Comparison of ENCODE assay signal across 17 cellular contexts in genomic region chr17:63222655-63223054, GRCh38.
DNase-seq lines count a peak whose midpoint lies in the region; ATAC-seq and TF ChIP-seq lines count a peak whose summit lies in the region.
"Had no signal": no experiment of that assay in that cellular context is flagged by ENCODE, and none has a peak within 500 bp of the region (broad histone marks: within the 10 kb centered on the region; RNA-seq: fewer than 3 reads in every experiment).

No MANE protein-coding gene starts in this region.

- H3K4me1 ChIP-seq in neuronal stem cell (ENCODE audit: control insufficient read depth in 2 of 2, insufficient read depth in 1 of 2, low read depth in 1 of 2, low read length in 2 of 2) (no peaks in the 10 kb centered on the region), Peyer's patch (no peaks in the 10 kb centered on the region)
- H3K4me1 ChIP-seq: vagina had no signal

- no peak overlapping the region for H2BK5ac ChIP-seq in neuronal stem cell (ENCODE audit: low read length)

- H3K4me3 Mint-ChIP-seq in activated CD4-positive, alpha-beta T cell treated with anti-CD3 and anti-CD28 coated beads for 36 hours = no peak overlapping the region
- H3K4me3 Mint-ChIP-seq: activated naive CD4-positive, alpha-beta T cell treated with anti-CD3 and anti-CD28 coated beads, Interleukin-2, amount 50 U/mL, for 24 hours; H9; natural killer cell; WTC11 had no signal

- H3K9me3 ChIP-seq in neuronal stem cell (replicated peaks in 1 of 2; ENCODE audit: control insufficient read depth in 2 of 2, insufficient read depth in 1 of 2, low read depth in 1 of 2, low read length in 2 of 2) (peaks cover 0 to 7% of the 10 kb centered on the region in 2 donors), Peyer's patch (no peaks in the 10 kb centered on the region)
- H3K9me3 ChIP-seq: SK-N-SH, vagina had no signal

- no peak overlapping the region for H3K27ac Mint-ChIP-seq in activated CD4-positive, alpha-beta T cell treated with anti-CD3 and anti-CD28 coated beads for 36 hours
- H3K27ac Mint-ChIP-seq: activated naive CD4-positive, alpha-beta T cell treated with anti-CD3 and anti-CD28 coated beads, Interleukin-2, amount 50 U/mL, for 24 hours; H9; natural killer cell; WTC11 had no signal

- H3K79me1 ChIP-seq in neuronal stem cell (ENCODE audit: low read depth, low read length) = no peaks in the 10 kb centered on the region

- no CpG with 5 or more reads among the region's 1 CpG for WGBS in neuronal stem cell (ENCODE audit: extremely low coverage in 2 of 2, insufficient read length in 2 of 2, insufficient replicate concordance in 1 of 2), 2 donors

- peaks cover 3% of the 10 kb centered on the region for H3K4me1 Mint-ChIP-seq in activated CD4-positive, alpha-beta T cell treated with anti-CD3 and anti-CD28 coated beads for 36 hours
- H3K4me1 Mint-ChIP-seq: activated naive CD4-positive, alpha-beta T cell treated with anti-CD3 and anti-CD28 coated beads, Interleukin-2, amount 50 U/mL, for 24 hours; H9; natural killer cell; WTC11 had no signal

- intact Hi-C loops in activated CD4-positive, alpha-beta T cell treated with anti-CD3 and anti-CD28 coated beads for 36 hours (cut with DNase I, micrococcal nuclease) = no loop called here

- H3K36me3 ChIP-seq in neuronal stem cell (replicated peaks in 1 of 2; ENCODE audit: control insufficient read depth in 2 of 2, insufficient read depth in 2 of 2, low read length in 2 of 2) = peaks cover 0 to 37% of the 10 kb centered on the region in 2 donors
- H3K36me3 ChIP-seq in Peyer's patch = no peaks in the 10 kb centered on the region
- H3K36me3 ChIP-seq: vagina had no signal

- no peaks in the 10 kb centered on the region for H3K27me3 ChIP-seq in neuronal stem cell (ENCODE audit: control insufficient read depth in 3 of 3, insufficient read depth in 3 of 3, low read depth in 1 of 3, low read length in 3 of 3)
- no peaks in the 10 kb centered on the region for H3K27me3 ChIP-seq in Peyer's patch
- H3K27me3 ChIP-seq: vagina had no signal

- no peak overlapping the region for H2AK5ac ChIP-seq in neuronal stem cell (ENCODE audit: low read depth, low read length)

- no peak overlapping the region for H2BK15ac ChIP-seq in neuronal stem cell (ENCODE audit: low read length)

- no peak overlapping the region for H2AFZ ChIP-seq in neuronal stem cell (ENCODE audit: low read length)

- ATAC-seq in activated CD4-positive, alpha-beta T cell treated with anti-CD3 and anti-CD28 coated beads for 36 hours = peak; percentile 69
- ATAC-seq: left colon, natural killer cell, WTC11 had no signal

- CTCF ChIA-PET in activated CD4-positive, alpha-beta T cell treated with anti-CD3 and anti-CD28 coated beads for 36 hours (lab: Charles Lee) = no interaction called here

- no peak overlapping the region for H2BK12ac ChIP-seq in neuronal stem cell (ENCODE audit: low read length)

- H3K27me3 Mint-ChIP-seq in activated CD4-positive, alpha-beta T cell treated with anti-CD3 and anti-CD28 coated beads for 36 hours = no peaks in the 10 kb centered on the region
- H3K27me3 Mint-ChIP-seq: activated naive CD4-positive, alpha-beta T cell treated with anti-CD3 and anti-CD28 coated beads, Interleukin-2, amount 50 U/mL, for 24 hours had no signal

- POLR2A ChIA-PET in activated CD4-positive, alpha-beta T cell treated with anti-CD3 and anti-CD28 coated beads for 36 hours (lab: Charles Lee) = no interaction called here

- no peak overlapping the region for H3K4me3 ChIP-seq in cardiac fibroblast (replicated peaks in 1 of 2; ENCODE audit: low read depth in 2 of 2, low read length in 2 of 2)
- H3K4me3 ChIP-seq in neuronal stem cell (ENCODE audit: low read length in 2 of 2) = no peak overlapping the region
- H3K4me3 ChIP-seq in Peyer's patch = no peak overlapping the region
- H3K4me3 ChIP-seq: vagina had no signal

- H2BK120ac ChIP-seq in neuronal stem cell (ENCODE audit: low read depth, low read length) = no peak overlapping the region

- no peak for TF ChIP-seq CTCF in cardiac fibroblast (IDR thresholded peaks at IDR 0.05; ENCODE audit: low read depth, low read length)
- TF ChIP-seq CTCF in Peyer's patch (IDR thresholded peaks at IDR 0.05) = no peak

- no peak overlapping the region for H3K9ac ChIP-seq in neuronal stem cell (ENCODE audit: low read depth, low read length, poor library complexity)
- H3K9ac ChIP-seq: SK-N-SH had no signal

- peaks cover 4% of the 10 kb centered on the region for H3K9me3 Mint-ChIP-seq in activated CD4-positive, alpha-beta T cell treated with anti-CD3 and anti-CD28 coated beads for 36 hours (ENCODE audit: low read depth)
- H3K9me3 Mint-ChIP-seq: H9, natural killer cell had no signal

- no peak overlapping the region for H3K4ac ChIP-seq in neuronal stem cell (ENCODE audit: low read length)

- peaks cover 2% of the 10 kb centered on the region for H3K36me3 Mint-ChIP-seq in activated CD4-positive, alpha-beta T cell treated with anti-CD3 and anti-CD28 coated beads for 36 hours (ENCODE audit: low read depth)
- H3K36me3 Mint-ChIP-seq: natural killer cell, WTC11 had no signal

- no peak for TF ChIP-seq POLR2A in Peyer's patch (IDR thresholded peaks at IDR 0.05)

- H3K4me2 ChIP-seq in neuronal stem cell (ENCODE audit: insufficient read depth, low read length, poor library complexity, severe bottlenecking) = no peak overlapping the region
- H3K4me2 ChIP-seq: SK-N-SH had no signal

- peak; percentile 62 for DNase-seq in activated CD4-positive, alpha-beta T cell treated with anti-CD3 and anti-CD28 coated beads for 36 hours
- DNase-seq in activated CD4-positive, alpha-beta T cell treated with anti-CD3 and anti-CD28 coated beads for 1 hour = no peak
- DNase-seq in LHCN-M2 (ENCODE audit: low read depth) = peak; percentile 33
- DNase-seq in cardiac fibroblast (ENCODE audit: low read depth in 2 of 2) = peak; percentile 7 to 36
- DNase-seq in stimulated activated CD4-positive, alpha-beta T cell treated with anti-CD3 and anti-CD28 coated beads, Interleukin-15, amount 100 ng/mL, for 24 hours = peak; percentile 41
- no peak for DNase-seq in neuronal stem cell (ENCODE audit: low spot score)
- no peak for DNase-seq in activated effector memory CD4-positive, alpha-beta T cell treated with Interleukin-2 at 50 U/mL for 16 hours
- DNase-seq in Peyer's patch = no peak
- DNase-seq: H9, left colon, natural killer cell, NCI-H1436, NCI-H82, SK-N-SH had no signal

- H4K8ac ChIP-seq in neuronal stem cell (ENCODE audit: low read depth, low read length) = no peak overlapping the region

- no peak overlapping the region for H3K23ac ChIP-seq in neuronal stem cell (ENCODE audit: low read depth, low read length, poor library complexity)

- H3K18ac ChIP-seq in neuronal stem cell (ENCODE audit: low read length) = no peak overlapping the region

- no peak overlapping the region for H4K91ac ChIP-seq in neuronal stem cell (ENCODE audit: low read depth, low read length, poor library complexity)

- H3K27ac ChIP-seq in neuronal stem cell (replicated peaks; ENCODE audit: low read length) (no peak overlapping the region), Peyer's patch (no peak overlapping the region)
- H3K27ac ChIP-seq: vagina had no signal

- H3K14ac ChIP-seq in neuronal stem cell (ENCODE audit: low read length) = no peak overlapping the region

Comparison
In these comparisons a context has a peak if more than half of its experiments do, and no peak if none do; other contexts are left out.
1. DNase-seq: peak in activated CD4-positive, alpha-beta T cell treated with anti-CD3 and anti-CD28 coated beads for 36 hours (single experiment), LHCN-M2 (single experiment), cardiac fibroblast (2 of 2) and stimulated activated CD4-positive, alpha-beta T cell treated with anti-CD3 and anti-CD28 coated beads, Interleukin-15, amount 100 ng/mL, for 24 hours (single experiment); none in activated CD4-positive, alpha-beta T cell treated with anti-CD3 and anti-CD28 coated beads for 1 hour (single experiment), neuronal stem cell (single experiment), activated effector memory CD4-positive, alpha-beta T cell treated with Interleukin-2 at 50 U/mL for 16 hours (single experiment) and Peyer's patch (0 of 3).